9 cellular contexts compared by ENCODE assay signal in the genomic region with DNA sequence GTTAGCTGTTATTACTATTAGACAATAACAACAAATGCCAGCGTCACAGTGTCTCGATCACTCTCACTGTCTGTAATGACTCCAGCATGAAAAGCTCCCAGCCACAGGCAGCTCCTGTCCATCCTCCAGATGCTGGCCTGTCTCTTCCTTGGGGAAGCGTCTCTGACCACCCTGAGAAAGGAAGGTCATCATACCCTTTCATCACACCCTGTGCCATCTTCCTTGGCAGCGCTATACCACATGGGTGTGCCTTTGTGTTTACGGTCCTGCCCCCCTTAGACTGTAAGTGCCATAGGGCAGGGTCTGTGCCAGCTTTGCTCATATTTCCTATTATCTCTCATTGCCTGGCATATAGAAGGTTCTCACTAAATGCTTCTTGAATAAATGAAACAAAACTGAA.
DNase-seq lines count a peak whose midpoint lies in the region; ATAC-seq and TF ChIP-seq lines count a peak whose summit lies in the region.
"Had no signal": no experiment of that assay in that cellular context is flagged by ENCODE, and none has a peak within 500 bp of the region (broad histone marks: within the 10 kb centered on the region; RNA-seq: fewer than 3 reads in every experiment).

No MANE protein-coding gene starts in this region.

- no peaks in the 10 kb centered on the region for H3K27me3 Mint-ChIP-seq in activated T-cell treated with anti-CD3 and anti-CD28 coated beads, Interleukin-2, amount 50 U/mL, for 72 hours (ENCODE audit: low read depth)
- no peaks in the 10 kb centered on the region for H3K27me3 Mint-ChIP-seq in central memory CD8-positive, alpha-beta T cell

- no peak for TF ChIP-seq EP300 in tibial nerve (IDR thresholded peaks at IDR 0.05)

- DNase-seq in activated T-cell treated with anti-CD3 and anti-CD28 coated beads, Interleukin-2, amount 50 U/mL, for 72 hours = no peak
- DNase-seq in activated T-cell treated with anti-CD3 and anti-CD28 coated beads for 4 hours (no peak), tibial nerve (ENCODE audit: low spot score in 2 of 2) (no peak), NCI-H2171 (lab: John Stamatoyannopoulos, UW) (no peak), HuH-7.5 (ENCODE audit: low spot score) (no peak)
- DNase-seq in central memory CD8-positive, alpha-beta T cell (ENCODE audit: low spot score in 2 of 2) = no peak
- DNase-seq in activated effector memory CD4-positive, alpha-beta T cell treated with Interleukin-2 at 50 U/mL for 16 hours = no peak

- no peak for TF ChIP-seq CTCF in tibial nerve (IDR thresholded peaks at IDR 0.05)

- TF ChIP-seq POLR2A in tibial nerve (IDR thresholded peaks at IDR 0.05) = no peak

- peak overlapping the region; percentile 16 to 55 for H3K4me3 Mint-ChIP-seq in activated T-cell treated with anti-CD3 and anti-CD28 coated beads, Interleukin-2, amount 50 U/mL, for 72 hours
- H3K4me3 Mint-ChIP-seq in central memory CD8-positive, alpha-beta T cell = peak overlapping the region; percentile 12

- H3K27ac Mint-ChIP-seq in activated T-cell treated with anti-CD3 and anti-CD28 coated beads, Interleukin-2, amount 50 U/mL, for 72 hours = peak overlapping the region; percentile 96
- H3K27ac Mint-ChIP-seq in central memory CD8-positive, alpha-beta T cell (ENCODE audit: low read depth) = peak overlapping the region; percentile 78

- peaks cover 19% of the 10 kb centered on the region for H3K4me1 ChIP-seq in mucosa of stomach (ENCODE audit: control insufficient read depth, insufficient read depth, low read length)
- peaks cover 0 to 23% (median 7%) of the 10 kb centered on the region in 4 donors for H3K4me1 ChIP-seq in tibial nerve

- peaks cover 10 to 23% of the 10 kb centered on the region in 2 donors for H3K36me3 Mint-ChIP-seq in activated T-cell treated with anti-CD3 and anti-CD28 coated beads, Interleukin-2, amount 50 U/mL, for 72 hours (ENCODE audit: insufficient read depth in 2 of 2)
- peaks cover 24% of the 10 kb centered on the region for H3K36me3 Mint-ChIP-seq in central memory CD8-positive, alpha-beta T cell (ENCODE audit: insufficient read depth)

- H3K9me3 ChIP-seq in mucosa of stomach (ENCODE audit: control insufficient read depth, low read length) (no peaks in the 10 kb centered on the region), tibial nerve (no peaks in the 10 kb centered on the region)

- no peaks in the 10 kb centered on the region for H3K9me3 Mint-ChIP-seq in activated T-cell treated with anti-CD3 and anti-CD28 coated beads, Interleukin-2, amount 50 U/mL, for 72 hours
- H3K9me3 Mint-ChIP-seq in central memory CD8-positive, alpha-beta T cell = no peaks in the 10 kb centered on the region

- H3K36me3 ChIP-seq in mucosa of stomach (ENCODE audit: control insufficient read depth, insufficient read depth, low read length) (peaks cover 9% of the 10 kb centered on the region), tibial nerve (peaks cover 0 to 33% (median 0%) of the 10 kb centered on the region in 3 donors)

- no peak overlapping the region for H3K4me3 ChIP-seq in mucosa of stomach (ENCODE audit: low read length)
- no peak overlapping the region for H3K4me3 ChIP-seq in tibial nerve

- ATAC-seq in activated T-cell treated with anti-CD3 and anti-CD28 coated beads, Interleukin-2, amount 50 U/mL, for 72 hours (replicated peaks in 1 of 2) = peak; percentile 3 to 16
- peak; percentile 7 for ATAC-seq in central memory CD8-positive, alpha-beta T cell (replicated peaks; ENCODE audit: extremely low read depth, poor library complexity, severe bottlenecking)

- H3K4me1 Mint-ChIP-seq in activated T-cell treated with anti-CD3 and anti-CD28 coated beads, Interleukin-2, amount 50 U/mL, for 72 hours (ENCODE audit: low read depth) = peaks cover 44% of the 10 kb centered on the region
- peaks cover 21% of the 10 kb centered on the region for H3K4me1 Mint-ChIP-seq in central memory CD8-positive, alpha-beta T cell

- 72 to 86% methylated on average over 5 of the region's 5 CpGs for WGBS in tibial nerve, 2 donors

- H3K9ac ChIP-seq in mucosa of stomach (ENCODE audit: low read length) = peak overlapping the region; percentile 0
- H3K9ac ChIP-seq: KMS-11 had no signal

- H3K27me3 ChIP-seq in mucosa of stomach (ENCODE audit: control insufficient read depth, insufficient read depth, low read length) = no peaks in the 10 kb centered on the region
- H3K27me3 ChIP-seq in tibial nerve = no peaks in the 10 kb centered on the region

- peak overlapping the region in 3 of 4 donors; percentile 69 to 73 (median 71) for H3K27ac ChIP-seq in tibial nerve
- H3K27ac ChIP-seq: KMS-11 had no signal
